11 cellular contexts compared by ENCODE assay signal in the genomic region with DNA sequence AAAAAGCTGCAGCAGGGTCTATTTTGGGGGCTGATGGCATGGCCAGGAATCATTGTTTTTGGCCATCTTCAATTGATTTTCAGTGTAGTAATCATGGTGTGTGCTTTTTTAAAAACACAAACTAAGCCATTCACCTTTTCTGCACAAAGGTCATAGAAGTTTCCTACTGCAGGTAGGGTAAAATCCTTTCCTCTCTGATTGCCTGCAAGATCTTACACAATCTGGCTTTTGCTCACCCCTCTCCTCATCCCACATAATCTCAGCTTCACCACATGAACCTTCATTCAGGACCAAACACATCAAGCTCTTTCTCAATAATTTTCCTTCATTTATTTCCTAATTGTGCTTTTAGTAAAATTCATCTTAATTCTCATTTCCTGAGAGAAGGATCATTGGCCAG. TPM values are rescaled to one million over a fixed set of nuclear protein-coding genes. Genes with fewer than 3 reads are reported as not detected.
A peak's percentile ranks its signal among the peaks of the same experiment; 100 is the strongest.
DNase-seq lines count a peak whose midpoint lies in the region; ATAC-seq, FAIRE-seq and TF ChIP-seq lines count a peak whose summit lies in the region.
"Had no signal": no experiment of that assay in that cellular context is flagged by ENCODE, and none has a peak within 500 bp of the region (broad histone marks: within the 10 kb centered on the region; RNA-seq: fewer than 3 reads in every experiment).

No MANE protein-coding gene starts in this region.

- intact Hi-C loops in GM12878 (cut with micrococcal nuclease; ENCODE audit: unreplicated experiment) (loop anchor here (5.0 kb wide), 1 partner anchor 46 kb away; no protein-coding TSS in a partner anchor), sciatic nerve (cut with DNase I) (no loop called here)

- H3K4me3 ChIP-seq in SK-N-SH (ENCODE audit: low read depth in 2 of 2, low read length in 1 of 2), result no peak overlapping the region
- no peak overlapping the region for H3K4me3 ChIP-seq in GM12878
- no peak overlapping the region for H3K4me3 ChIP-seq in skin epidermis

- H3K9ac ChIP-seq in SK-N-SH (no peak overlapping the region), GM12878 (ENCODE audit: control insufficient read depth, insufficient read depth, low read length) (no peak overlapping the region)

- in situ Hi-C loops in GM12878 (cut with MboI), result no loop called here

- H3K4me1 ChIP-seq in SK-N-SH (ENCODE audit: control insufficient read depth in 1 of 2, insufficient read depth in 2 of 2, low read depth in 1 of 2, low read length in 1 of 2), result no peaks in the 10 kb centered on the region; a peak in 2 of 4 replicates
- peaks cover 12% of the 10 kb centered on the region; the same call in 1 of the 2 replicates for H3K4me1 ChIP-seq in GM12878 (ENCODE audit: control insufficient read depth, insufficient read depth, low read length)

- ATAC-seq in SK-N-SH treated with all-trans-retinoic acid at 6 μM for 48 hours, result no peak
- peak; percentile 9 for ATAC-seq in HG03095 (IDR thresholded peaks at IDR 0.05; ENCODE audit: unreplicated experiment)
- peak; percentile 31; the same call in 2 of the 3 replicates for ATAC-seq in GM12878
- ATAC-seq in sciatic nerve, result no peak

- TF ChIP-seq CTCF in SK-N-SH (IDR thresholded peaks at IDR 0.05), result no peak
- no peak for TF ChIP-seq CTCF in GM12878 (IDR thresholded peaks at IDR 0.05 in 2 of 3, conservative IDR thresholded peaks at IDR 0.05 in 1 of 3; ENCODE audit: control insufficient read depth in 2 of 3, extremely low read depth in 1 of 3, insufficient read depth in 1 of 3, low read depth in 3 of 3, low read length in 3 of 3)

- H3K79me2 ChIP-seq in SK-N-SH (ENCODE audit: insufficient read depth) (no peaks in the 10 kb centered on the region), GM12878 (ENCODE audit: control insufficient read depth, insufficient read depth, low read length) (no peaks in the 10 kb centered on the region)

- RAD21 ChIA-PET in GM12878 (lab: Charles Lee; ENCODE audit: unreplicated experiment), result interaction anchor here (0.8 to 1.6 kb wide), 8 partner anchors 11 to 300 kb away, joined by 3 to 5 read pairs (median 4); partner anchors contain the start of gene GBP4

- H3K9me3 ChIP-seq in SK-N-SH (no peaks in the 10 kb centered on the region), GM12878 (replicated peaks; ENCODE audit: control insufficient read depth, insufficient read depth, low read length) (peaks cover 3% of the 10 kb centered on the region; the same call in 2 of the 3 replicates)

- FAIRE-seq in GM12878 (lab: Jason Lieb, UNC), result no peak

- H2AFZ ChIP-seq in SK-N-SH (ENCODE audit: low read depth), result peak overlapping the region; percentile 31; the same call in 1 of the 2 replicates
- H2AFZ ChIP-seq in GM12878 (ENCODE audit: control insufficient read depth, low read depth, low read length), result peak overlapping the region; percentile 0

- TF ChIP-seq EP300 in SK-N-SH (IDR thresholded peaks at IDR 0.05; ENCODE audit: borderline replicate concordance in 1 of 2, low read depth in 1 of 2, low read length in 1 of 2), result no peak
- TF ChIP-seq EP300 in GM12878 (IDR thresholded peaks at IDR 0.05; ENCODE audit: borderline replicate concordance in 1 of 2, control insufficient read depth in 1 of 2, low read depth in 2 of 2, low read length in 2 of 2), result no peak

- no peak for TF ChIP-seq POLR2A in GM12878 (IDR thresholded peaks at IDR 0.05; ENCODE audit: low read depth, low read length)

- CTCF ChIA-PET in SK-N-SH (lab: Yijun Ruan, JAX) (interaction anchor here (0.8 to 1.1 kb wide), 2 partner anchors 21 to 225 kb away, joined by 3 read pairs; no protein-coding TSS in a partner anchor), GM12878 (lab: Yijun Ruan, JAX) (interaction anchor here (1.0 to 1.5 kb wide), 7 partner anchors 21 to 328 kb away, joined by 3 to 4 read pairs (median 3); no protein-coding TSS in a partner anchor)

- no peaks in the 10 kb centered on the region for H3F3A ChIP-seq in SK-N-SH (replicated peaks; ENCODE audit: insufficient read depth)

- H3K9me2 ChIP-seq in SK-N-SH, result no peaks in the 10 kb centered on the region

- no peak for TF ChIP-seq RAD21 in SK-N-SH (IDR thresholded peaks at IDR 0.05; ENCODE audit: low read length)
- TF ChIP-seq RAD21 in GM12878 (IDR thresholded peaks at IDR 0.05; ENCODE audit: insufficient read depth, low read depth, low read length), result no peak

- BruUV-seq in GM12878 (replicated peaks; lab: Mats Ljungman, UMichigan), result no TSS peak

- H3K27ac ChIP-seq in SK-N-SH (ENCODE audit: low read depth in 2 of 2, low read length in 1 of 2) (no peak overlapping the region), GM12878 (ENCODE audit: control insufficient read depth, insufficient read depth) (0 out of 2 replicates have a peak overlapping the region, but pooled peaks have one; percentile 4), skin epidermis (peak overlapping the region in 17 of 21 experiments; percentile 3 to 92 (median 52))

- POLR2A ChIA-PET in SK-N-SH (lab: Yijun Ruan, JAX) (no interaction called here), GM12878 (lab: Charles Lee) (no interaction called here)

- H3K36me3 ChIP-seq in SK-N-SH (replicated peaks in 1 of 2; ENCODE audit: control insufficient read depth in 1 of 2, insufficient read depth in 2 of 2, low read length in 1 of 2) (no peaks in the 10 kb centered on the region), GM12878 (ENCODE audit: control insufficient read depth in 2 of 2, insufficient read depth in 2 of 2, low read length in 1 of 2) (no peaks in the 10 kb centered on the region)

- DNase-seq in SK-N-SH (no peak), GM12878 (ENCODE audit: low read depth, low spot score) (no peak), NCI-H82 (lab: John Stamatoyannopoulos, UW) (no peak), sciatic nerve (ENCODE audit: low spot score) (no peak), cerebellum (ENCODE audit: low spot score) (no peak)
- DNase-seq: activated CD4-positive, alpha-beta T cell treated with anti-CD3 and anti-CD28 coated beads for 4 hours; KG1 had no signal

- H4K20me1 ChIP-seq in SK-N-SH (ENCODE audit: insufficient read depth) (no peaks in the 10 kb centered on the region), GM12878 (ENCODE audit: control insufficient read depth, insufficient read depth) (no peaks in the 10 kb centered on the region)

- H3K4me2 ChIP-seq in SK-N-SH (peak overlapping the region; percentile 48; the same call in 1 of the 2 replicates), GM12878 (ENCODE audit: control insufficient read depth, insufficient read depth) (peak overlapping the region; percentile 3; the same call in 1 of the 2 replicates)

- H3K27me3 ChIP-seq in SK-N-SH (ENCODE audit: insufficient read depth), result no peaks in the 10 kb centered on the region
- no peaks in the 10 kb centered on the region for H3K27me3 ChIP-seq in GM12878 (replicated peaks in 1 of 2; ENCODE audit: control insufficient read depth in 2 of 2, insufficient read depth in 2 of 2, low read length in 1 of 2)

- SMC1A ChIA-PET in GM12878 (lab: Charles Lee; ENCODE audit: uncharacterized antibody, unreplicated experiment), result interaction anchor here (0.8 to 3.0 kb wide), 12 partner anchors 10 to 300 kb away, joined by 3 to 21 read pairs (median 4); partner anchors contain the start of genes GBP1 and GBP5

TF ChIP-seq in GM12878, 131 proteins besides CTCF, POLR2A, EP300 and RAD21 (continues in another document):
- TF ChIP-seq DPF2 (IDR thresholded peaks at IDR 0.05), result no peak
- TF ChIP-seq TCF12 (IDR thresholded peaks at IDR 0.05; ENCODE audit: low read depth, low read length), result no peak

RNA-seq across cellular contexts. Expression of gene GBP5, which starts 38.3 kb away (rescaled TPM):
- polyA plus RNA-seq in SK-N-SH (2012; rRNA removed) (0.08 TPM in 2 replicates), GM12878 (2011; rRNA removed) (0.50 and 0.53 TPM in 2 replicates), GM12878 (2014; fragmentation: Illumina TruSeq; extraction: Trizol) (0.31 and 0.78 TPM in 2 replicates), GM12878 (2014; fragmentation: Nextera tagmentation; extraction: Ambion mirVana) (under 1 TPM; 0.29 to 0.55 TPM), GM12878 (2014; rRNA removed) (0.37 and 0.72 TPM in 2 replicates), GM12878 (2016; fragmentation: Nextera tagmentation; extraction: Ambion mirVana) (1 to 10 TPM in 1 of 2 experiments, under 1 TPM in 1; 0.35 to 1.0 TPM)
- 0.10 TPM in 2 replicates for polyA plus RNA-seq in SK-N-SH (2012; cell fraction: cytosol; rRNA removed)
- polyA plus RNA-seq in SK-N-SH (2012; cell fraction: nucleus; rRNA removed), result 0.08 and 0.18 TPM in 2 replicates
- total RNA-seq in GM12878 (2013; cell fraction: nucleolus; rRNA removed), result 2.9 and 3.5 TPM in 2 replicates
- total RNA-seq in GM12878 (2014; rRNA removed) (0.17 and 0.60 TPM in 2 replicates), GM12878 (2014; rRNA removed; fragmentation: Illumina TruSeq; extraction: Trizol) (0.40 and 0.74 TPM in 2 replicates), GM12878 (2021) (0.44 and 0.56 TPM in 2 replicates), sciatic nerve (6.4 TPM), cerebellum (not detected)
- 1.3 TPM for polyA plus RNA-seq in GM12878 (2011; ENCODE audit: low read depth)
- 0.13 and 0.20 TPM in 2 replicates for polyA plus RNA-seq in GM12878 (2011; cell fraction: cytosol; rRNA removed)
- polyA plus RNA-seq in GM12878 (2011; cell fraction: nucleus; rRNA removed), result 0.51 TPM in 2 replicates
- 1.8 TPM in 2 replicates for polyA plus RNA-seq in GM12878 (2012)
- 0.26 and 0.73 TPM in 2 replicates for polyA minus RNA-seq in GM12878 (2011; rRNA and poly(A)+ RNA removed)
- polyA minus RNA-seq in GM12878 (2011; cell fraction: cytosol; rRNA and poly(A)+ RNA removed), result not detected in 2 replicates
- 0.19 and 0.36 TPM in 2 replicates for polyA minus RNA-seq in GM12878 (2011; cell fraction: nucleus; rRNA and poly(A)+ RNA removed)
- total RNA-seq: A172 had no signal

RNA-seq across cellular contexts. Expression of gene GBP6, which starts 52.9 kb away (rescaled TPM):
- not detected in 2 replicates for polyA plus RNA-seq in SK-N-SH (2012; rRNA removed)
- not detected in 2 replicates for polyA plus RNA-seq in SK-N-SH (2012; cell fraction: cytosol; rRNA removed)
- polyA plus RNA-seq in SK-N-SH (2012; cell fraction: nucleus; rRNA removed), result not detected in 2 replicates
- 3.0 and 3.4 TPM in 2 replicates for total RNA-seq in GM12878 (2013; cell fraction: nucleolus; rRNA removed)
- total RNA-seq in GM12878 (2014; rRNA removed), result not detected in 2 replicates
- total RNA-seq in GM12878 (2014; rRNA removed; fragmentation: Illumina TruSeq; extraction: Trizol), result 0.04 TPM in 1 of 2 replicates, not detected in the other
- not detected in 2 replicates for total RNA-seq in GM12878 (2021)
- not detected for polyA plus RNA-seq in GM12878 (2011; ENCODE audit: low read depth)
- 2.7 and 3.5 TPM in 2 replicates for polyA plus RNA-seq in GM12878 (2011; rRNA removed)
- polyA plus RNA-seq in GM12878 (2011; cell fraction: cytosol; rRNA removed), result 1.6 TPM in 2 replicates
- 1.2 and 1.5 TPM in 2 replicates for polyA plus RNA-seq in GM12878 (2011; cell fraction: nucleus; rRNA removed)
- 0.09 and 0.17 TPM in 2 replicates for polyA plus RNA-seq in GM12878 (2012)
- not detected in 2 replicates for polyA plus RNA-seq in GM12878 (2014; fragmentation: Illumina TruSeq; extraction: Trizol)
- under 1 TPM in 1 of 2 experiments, not detected in 1; 0.05 TPM for polyA plus RNA-seq in GM12878 (2014; fragmentation: Nextera tagmentation; extraction: Ambion mirVana)
- 0.03 TPM in 1 of 2 replicates, not detected in the other for polyA plus RNA-seq in GM12878 (2014; rRNA removed)
- not detected for polyA plus RNA-seq in GM12878 (2016; fragmentation: Nextera tagmentation; extraction: Ambion mirVana)
- polyA minus RNA-seq in GM12878 (2011; rRNA and poly(A)+ RNA removed), result 3.1 and 3.5 TPM in 2 replicates
- 1.0 and 1.5 TPM in 2 replicates for polyA minus RNA-seq in GM12878 (2011; cell fraction: cytosol; rRNA and poly(A)+ RNA removed)
- 1.1 and 1.9 TPM in 2 replicates for polyA minus RNA-seq in GM12878 (2011; cell fraction: nucleus; rRNA and poly(A)+ RNA removed)
- total RNA-seq in sciatic nerve, result not detected
- 0.73 TPM for total RNA-seq in cerebellum
- total RNA-seq: A172 had no signal

Comparison
In these comparisons a context has a peak if more than half of its experiments do, and no peak if none do; other contexts are left out.
1. H3K27ac ChIP-seq: peak in GM12878 (single experiment) and skin epidermis (17 of 21); none in SK-N-SH (0 of 2).
2. ATAC-seq: peak in HG03095 (single experiment) and GM12878 (single experiment); none in SK-N-SH treated with all-trans-retinoic acid at 6 μM for 48 hours (single experiment) and sciatic nerve (single experiment).